24 cellular contexts compared by ENCODE assay signal in genomic region chrX:113675278-113675677, GRCh38.
"Had no signal": no experiment of that assay in that cellular context is flagged by ENCODE, and none has a peak within 500 bp of the region (broad histone marks: within the 10 kb centered on the region; RNA-seq: fewer than 3 reads in every experiment).

No MANE protein-coding gene starts in this region.

- ATAC-seq: activated naive CD8-positive, alpha-beta T cell treated with anti-CD3 and anti-CD28 coated beads, Interleukin-2, amount 50 U/mL, for 24 hours; activated T-cell treated with anti-CD3 and anti-CD28 coated beads, Interleukin-2, amount 50 U/mL, for 4 hours; effector memory CD8-positive, alpha-beta T cell; gastrocnemius medialis; heart right ventricle; left ventricle myocardium superior; naive thymus-derived CD4-positive, alpha-beta T cell had no signal

- H3K9me3 ChIP-seq: ascending aorta, gastrocnemius medialis, heart right ventricle, right atrium auricular region, tibial artery, uterus had no signal

- H3K36me3 ChIP-seq: ascending aorta, gastrocnemius medialis, heart right ventricle, neural progenitor cell, right atrium auricular region, tibial artery, uterus had no signal

- H3K4me3 ChIP-seq: ascending aorta, gastrocnemius medialis, heart right ventricle, neural progenitor cell, right atrium auricular region, tibial artery, uterus had no signal

- H2AFZ ChIP-seq: neural progenitor cell had no signal

- H3K4me2 ChIP-seq: neural progenitor cell had no signal

- H3K27me3 ChIP-seq: ascending aorta, neural progenitor cell, right atrium auricular region, tibial artery had no signal

- H3K9ac ChIP-seq: neural progenitor cell had no signal

- H3K4me1 ChIP-seq: ascending aorta, gastrocnemius medialis, heart right ventricle, right atrium auricular region, tibial artery, uterus had no signal

- DNase-seq: activated B cell treated with CpG ODN at 0.5 μM for 24 hours; activated CD4-positive, alpha-beta memory T cell treated with anti-CD3 and anti-CD28 coated beads for 36 hours; activated CD4-positive, alpha-beta T cell treated with anti-CD3 and anti-CD28 coated beads for 4 hours; activated naive CD4-positive, alpha-beta T cell treated with anti-CD3 and anti-CD28 coated beads for 36 hours; activated naive CD8-positive, alpha-beta T cell treated with anti-CD3 and anti-CD28 coated beads, Interleukin-2, amount 50 U/mL, for 24 hours; activated T-cell treated with anti-CD3 and anti-CD28 coated beads, Interleukin-2, amount 50 U/mL, for 4 hours; dermis blood vessel endothelial cell; effector memory CD8-positive, alpha-beta T cell; gastrocnemius medialis; heart right ventricle; immature natural killer cell; kidney glomerular epithelial cell; left ventricle myocardium superior; mesenchymal stem cell; naive thymus-derived CD4-positive, alpha-beta T cell; stimulated activated CD4-positive, alpha-beta T cell treated with anti-CD3 and anti-CD28 coated beads, Interleukin-2, amount 100 ng/mL, for 24 hours; stimulated activated naive CD4-positive, alpha-beta T cell treated with Interleukin-2 at 50 U/mL for 16 hours; SW 1271; tibial artery; uterus had no signal

- H3K27ac ChIP-seq: ascending aorta, epithelial cell of prostate, gastrocnemius medialis, heart right ventricle, neural progenitor cell, right atrium auricular region, tibial artery, uterus had no signal
